In the genomic region with DNA sequence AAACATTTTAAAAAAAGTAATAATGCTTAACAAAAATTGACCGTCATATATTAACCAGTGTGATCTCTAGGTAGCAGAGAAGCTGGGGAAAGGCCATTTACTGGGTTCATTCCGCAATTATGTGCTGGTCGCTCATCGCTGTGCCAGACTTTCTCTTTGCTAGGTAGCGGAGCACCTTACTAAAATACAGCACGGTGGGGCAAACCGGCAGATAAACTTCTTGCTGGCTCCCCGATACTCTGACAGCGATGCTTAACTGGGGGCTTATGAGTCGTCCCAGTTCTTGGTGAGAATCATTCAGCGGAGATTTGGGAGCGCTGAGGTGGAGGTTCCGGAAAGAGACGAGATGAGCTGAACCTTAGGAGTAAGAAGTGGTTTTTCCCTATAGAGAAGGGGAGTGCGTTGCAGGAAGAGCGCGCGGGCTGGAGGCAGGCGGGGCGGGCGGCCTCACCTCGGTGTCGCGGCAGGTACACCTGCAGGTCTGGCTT, we compare ENCODE assay signal across 7 cellular contexts. TPM values are rescaled to one million over a fixed set of nuclear protein-coding genes. Genes with fewer than 3 reads are reported as not detected.
DNase-seq lines count a peak whose midpoint lies in the region; ATAC-seq, FAIRE-seq and TF ChIP-seq lines count a peak whose summit lies in the region.

No MANE protein-coding gene starts in this region.

- no peaks in the 10 kb centered on the region for H3K9me2 ChIP-seq in GM23338 (ENCODE audit: insufficient read depth)

- H4K20me1 ChIP-seq in GM23338 (replicated peaks; ENCODE audit: insufficient read depth) = peaks cover 18% of the 10 kb centered on the region

- H3K36me3 Mint-ChIP-seq in GM23338 (ENCODE audit: low read depth) = peaks cover 36% of the 10 kb centered on the region

- H3F3A ChIP-seq in GM23338 (replicated peaks; ENCODE audit: low read depth) = peaks cover 21% of the 10 kb centered on the region; the same call in 1 of the 2 replicates

- H3K36me3 ChIP-seq in GM23338 (ENCODE audit: insufficient read depth) (0 out of 2 replicates have a peak, but pooled peaks cover 3% of the 10 kb centered on the region), SJCRH30 (no peaks in the 10 kb centered on the region; the same call in 1 of the 2 replicates)

- peaks cover 7% of the 10 kb centered on the region for H3K27me3 Mint-ChIP-seq in GM23338 (ENCODE audit: insufficient read depth, low read depth, poor library complexity)

- no peaks in the 10 kb centered on the region for H3K9me3 Mint-ChIP-seq in GM23338

- H2AFZ ChIP-seq in GM23338 = peak overlapping the region; percentile 72

- H3K4me1 ChIP-seq in GM23338 (ENCODE audit: insufficient read depth) (peaks cover 3% of the 10 kb centered on the region; the same call in 1 of the 2 replicates), SJCRH30 (peaks cover 6% of the 10 kb centered on the region; the same call in 1 of the 2 replicates)

- H3K4me3 ChIP-seq in GM23338 (peak overlapping the region; percentile 99), SJCRH30 (peak overlapping the region; percentile 83), fibroblast of the aortic adventitia (ENCODE audit: low read depth, low read length) (peak overlapping the region; percentile 82), skeletal muscle cell (ENCODE audit: low read depth, low read length) (peak overlapping the region; percentile 81)

- H3K27ac Mint-ChIP-seq in GM23338 = peak overlapping the region; percentile 84

- H3K4me2 ChIP-seq in GM23338 = peak overlapping the region; percentile 100

- H3K79me2 ChIP-seq in GM23338 (replicated peaks; ENCODE audit: insufficient read depth) = peaks cover 15% of the 10 kb centered on the region

- no peak for ATAC-seq in GM23338
- no peak for ATAC-seq in GM19455 (IDR thresholded peaks at IDR 0.05; ENCODE audit: unreplicated experiment)

- DNase-seq in GM23338 (ENCODE audit: low spot score) = no peak
- no peak for DNase-seq in SJCRH30
- DNase-seq in fibroblast of the aortic adventitia (ENCODE audit: low read depth) = no peak
- DNase-seq in skeletal muscle cell (ENCODE audit: low read depth) = no peak
- no peak for DNase-seq in NCI-H1436 treated with DMSO at 0.1 percent for 48 hours (lab: John Stamatoyannopoulos, UW)
- DNase-seq in RCC 7860 (ENCODE audit: low spot score) = no peak

- H3K27me3 ChIP-seq in GM23338 (ENCODE audit: insufficient read depth) (no peaks in the 10 kb centered on the region), SJCRH30 (no peaks in the 10 kb centered on the region)

- peak overlapping the region; percentile 96 for H3K4me3 Mint-ChIP-seq in GM23338

- TF ChIP-seq CTCF in GM23338 (conservative IDR thresholded peaks at IDR 0.05; ENCODE audit: low read depth in 2 of 2) (no peak), fibroblast of the aortic adventitia (IDR thresholded peaks at IDR 0.05; ENCODE audit: insufficient read depth, low read length) (no peak)

- peaks cover 9% of the 10 kb centered on the region for H3K4me1 Mint-ChIP-seq in GM23338

- no peak for FAIRE-seq in RCC 7860 (lab: Jason Lieb, UNC)

- peak overlapping the region; percentile 86 for H3K27ac ChIP-seq in GM23338 (ENCODE audit: low read depth)
- peak overlapping the region; percentile 71; the same call in 1 of the 2 replicates for H3K27ac ChIP-seq in SJCRH30

- no peaks in the 10 kb centered on the region for H3K9me3 ChIP-seq in SJCRH30 (replicated peaks)

TF ChIP-seq in GM23338, 12 proteins besides CTCF, POLR2A, EP300 and RAD21 (continues in another document):
- TF ChIP-seq JUNB (IDR thresholded peaks at IDR 0.05; ENCODE audit: unreplicated experiment) (no peak), EZH2phosphoT487 (IDR thresholded peaks at IDR 0.05; ENCODE audit: unreplicated experiment) (no peak), POLR2AphosphoS5 (IDR thresholded peaks at IDR 0.05; ENCODE audit: low read depth) (no peak), ZNF114 (CRISPR knock-in tag; IDR thresholded peaks at IDR 0.05) (no peak)
- TF ChIP-seq, protein P1, sequence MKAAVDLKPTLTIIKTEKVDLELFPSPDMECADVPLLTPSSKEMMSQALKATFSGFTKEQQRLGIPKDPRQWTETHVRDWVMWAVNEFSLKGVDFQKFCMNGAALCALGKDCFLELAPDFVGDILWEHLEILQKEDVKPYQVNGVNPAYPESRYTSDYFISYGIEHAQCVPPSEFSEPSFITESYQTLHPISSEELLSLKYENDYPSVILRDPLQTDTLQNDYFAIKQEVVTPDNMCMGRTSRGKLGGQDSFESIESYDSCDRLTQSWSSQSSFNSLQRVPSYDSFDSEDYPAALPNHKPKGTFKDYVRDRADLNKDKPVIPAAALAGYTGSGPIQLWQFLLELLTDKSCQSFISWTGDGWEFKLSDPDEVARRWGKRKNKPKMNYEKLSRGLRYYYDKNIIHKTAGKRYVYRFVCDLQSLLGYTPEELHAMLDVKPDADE (IDR thresholded peaks at IDR 0.05) = no peak

RNA-seq across cellular contexts. Expression of a gene that starts 0.6 kb away (rescaled TPM):
- 26.8 and 32.4 TPM in 2 replicates for total RNA-seq in GM23338 (2014; rRNA removed; shearing (Covaris generic))
- polyA plus RNA-seq in GM23338 (2016; fragmentation: Nextera tagmentation; extraction: Ambion mirVana) = 76.4 and 81.2 TPM in 2 replicates
- total RNA-seq in SJCRH30 (2014; rRNA removed; shearing (Covaris generic)) = 53.6 and 57.9 TPM in 2 replicates
- total RNA-seq in fibroblast of the aortic adventitia (ENCODE audit: low replicate concordance) = 4.6 and 22.2 TPM in 2 replicates

RNA-seq across cellular contexts. Expression of a gene that starts 4.7 kb away (rescaled TPM):
- 103 and 111 TPM in 2 replicates for total RNA-seq in GM23338 (2014; rRNA removed; shearing (Covaris generic))
- 60.8 and 63.3 TPM in 2 replicates for polyA plus RNA-seq in GM23338 (2016; fragmentation: Nextera tagmentation; extraction: Ambion mirVana)
- total RNA-seq in SJCRH30 (2014; rRNA removed; shearing (Covaris generic)) = 120 and 126 TPM in 2 replicates
- 45.6 and 251 TPM in 2 replicates for total RNA-seq in fibroblast of the aortic adventitia (ENCODE audit: low replicate concordance)

RNA-seq across cellular contexts. Expression of a gene that starts 8.8 kb away (rescaled TPM):
- 10.1 and 16.4 TPM in 2 replicates for total RNA-seq in GM23338 (2014; rRNA removed; shearing (Covaris generic))
- polyA plus RNA-seq in GM23338 (2016; fragmentation: Nextera tagmentation; extraction: Ambion mirVana) = 21.4 and 27.9 TPM in 2 replicates
- 5.4 and 5.6 TPM in 2 replicates for total RNA-seq in SJCRH30 (2014; rRNA removed; shearing (Covaris generic))
- total RNA-seq in fibroblast of the aortic adventitia (ENCODE audit: low replicate concordance) = 7.4 and 8.6 TPM in 2 replicates

RNA-seq across cellular contexts. Expression of a gene that starts 15.7 kb away (rescaled TPM):
- 114 and 145 TPM in 2 replicates for total RNA-seq in GM23338 (2014; rRNA removed; shearing (Covaris generic))
- 260 and 276 TPM in 2 replicates for polyA plus RNA-seq in GM23338 (2016; fragmentation: Nextera tagmentation; extraction: Ambion mirVana)
- 91.1 and 111 TPM in 2 replicates for total RNA-seq in SJCRH30 (2014; rRNA removed; shearing (Covaris generic))
- 86.7 and 213 TPM in 2 replicates for total RNA-seq in fibroblast of the aortic adventitia (ENCODE audit: low replicate concordance)

RNA-seq across cellular contexts. Expression of a gene that starts 27.0 kb away (rescaled TPM):
- 0.87 and 2.6 TPM in 2 replicates for total RNA-seq in GM23338 (2014; rRNA removed; shearing (Covaris generic))
- polyA plus RNA-seq in GM23338 (2016; fragmentation: Nextera tagmentation; extraction: Ambion mirVana) = 5.5 and 7.8 TPM in 2 replicates
- not detected in 2 replicates for total RNA-seq in SJCRH30 (2014; rRNA removed; shearing (Covaris generic))
- 33.8 and 56.2 TPM in 2 replicates for total RNA-seq in fibroblast of the aortic adventitia (ENCODE audit: low replicate concordance)
